27 cellular contexts compared by ENCODE assay signal in the genomic region with DNA sequence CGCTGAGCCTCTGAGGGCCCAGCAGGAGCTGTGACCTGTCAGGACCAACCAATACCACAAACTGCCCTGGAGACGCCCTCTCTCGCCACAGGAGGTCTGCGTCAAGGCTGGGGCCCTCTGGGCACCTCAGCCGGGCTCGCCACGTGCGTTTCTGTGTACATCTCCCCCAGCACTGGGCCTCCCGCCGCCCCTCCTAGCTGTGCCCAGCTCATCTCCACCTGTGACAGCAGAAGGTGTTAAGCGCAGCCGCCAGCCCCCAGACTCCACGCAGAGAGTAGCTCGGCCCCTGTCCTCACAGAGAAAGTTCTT.
"Had no signal": no experiment of that assay in that cellular context is flagged by ENCODE, and none has a peak within 500 bp of the region (broad histone marks: within the 10 kb centered on the region; RNA-seq: fewer than 3 reads in every experiment).

No MANE protein-coding gene starts in this region.

- DNase-seq: activated CD4-positive, alpha-beta T cell treated with anti-CD3 and anti-CD28 coated beads for 36 hours; activated CD4-positive, CD25-positive, alpha-beta regulatory T cell; activated CD8-positive, alpha-beta memory T cell treated with anti-CD3 and anti-CD28 coated beads, Interleukin-2, amount 10 ng/mL, durations not matched to agents 7 days and 5 days; activated CD8-positive, alpha-beta T cell treated with anti-CD3 and anti-CD28 coated beads, Interleukin-2, amount 10 ng/mL, durations not matched to agents 7 days and 5 days; activated naive CD4-positive, alpha-beta T cell treated with Interleukin-2 at 50 U/mL for 16 hours; activated naive CD8-positive, alpha-beta T cell treated with anti-CD3 and anti-CD28 coated beads, Interleukin-2, amount 10 ng/mL, durations not matched to agents 7 days and 5 days; activated T-cell treated with anti-CD3 and anti-CD28 coated beads, Interleukin-2, amount 50 U/mL, for 48 hours; cerebellar nuclear complex; dorsolateral prefrontal cortex; effector memory CD4-positive, alpha-beta T cell; mucosa of descending colon; retina; stimulated activated CD4-positive, alpha-beta T cell treated with anti-CD3 and anti-CD28 coated beads, Interleukin-2, amount 100 ng/mL, for 48 hours; stimulated activated naive CD8-positive, alpha-beta T cell treated with anti-CD3 and anti-CD28 coated beads, Interleukin-15, Interleukin-2, amounts not matched to agents 100 U/mL and 50 U/mL, for 24 hours; T-helper 1 cell; testis; transverse colon had no signal

- FAIRE-seq: frontal cortex, islet of Langerhans, pancreas had no signal

- H3K4me1 ChIP-seq: ascending aorta, left lung, pancreas, prostate gland, spleen, testis, transverse colon had no signal

- H3K36me3 ChIP-seq: cardiac muscle cell had no signal

- H3K27me3 ChIP-seq: ascending aorta, cardiac muscle cell, dorsolateral prefrontal cortex, left lung, pancreas, spleen, testis, transverse colon had no signal

- H3K9me3 ChIP-seq: ascending aorta, left lung, mucosa of descending colon, pancreas, prostate gland, testis, transverse colon had no signal

- H3K27ac ChIP-seq: ascending aorta, cardiac muscle cell, coronary artery, dorsolateral prefrontal cortex, left lung, pancreas, prostate gland, spleen, testis, transverse colon had no signal

- H3K4me3 ChIP-seq: ascending aorta, cardiac muscle cell, coronary artery, dorsolateral prefrontal cortex, left lung, lung, mucosa of descending colon, pancreas, prostate gland, spleen, testis, transverse colon had no signal
